ENCODE assay signal across 17 cellular contexts in genomic region chr1:18253093-18253492, GRCh38.
"Had no signal": no experiment of that assay in that cellular context is flagged by ENCODE, and none has a peak within 500 bp of the region (broad histone marks: within the 10 kb centered on the region; RNA-seq: fewer than 3 reads in every experiment).

No MANE protein-coding gene starts in this region.

- H3K27me3 ChIP-seq: testis had no signal

- H3K4me3 ChIP-seq: cardiac muscle cell, mucosa of descending colon, spleen, testis had no signal

- H3K9me3 ChIP-seq: mucosa of descending colon, testis had no signal

- DNase-seq: activated CD4-positive, alpha-beta T cell treated with anti-CD3 and anti-CD28 coated beads, Interleukin-2, amount 10 ng/mL, durations not matched to agents 24 days and 14 days; activated CD8-positive, alpha-beta T cell treated with anti-CD3 and anti-CD28 coated beads for 36 hours; activated naive CD4-positive, alpha-beta T cell; activated naive CD8-positive, alpha-beta T cell treated with anti-CD3 and anti-CD28 coated beads, Interleukin-2, amount 10 ng/mL, durations not matched to agents 7 days and 5 days; activated T-cell treated with anti-CD3 and anti-CD28 coated beads, Interleukin-2, amount 50 U/mL, for 1 hour; amygdala; dermis blood vessel endothelial cell; mesenchymal stem cell; mucosa of descending colon; naive B cell; retina; spleen; stimulated activated CD4-positive, alpha-beta T cell treated with anti-CD3 and anti-CD28 coated beads, Interleukin-4, amount 100 ng/mL, for 4 hours; testis had no signal

- H3K36me3 ChIP-seq: cardiac muscle cell, spleen had no signal

- H3K27ac ChIP-seq: cardiac muscle cell, spleen, testis had no signal

- H3K4me1 ChIP-seq: spleen, testis had no signal

- ATAC-seq: activated CD8-positive, alpha-beta T cell treated with anti-CD3 and anti-CD28 coated beads for 36 hours; activated T-helper 17 cell treated with anti-CD3 and anti-CD28 coated beads, Interleukin-2, amount 50 U/mL, for 72 hours; mucosa of descending colon; stimulated activated memory B cell treated with anti-CD40 and anti-IgM and Interleukin-4, amounts not matched to agents 10 μg/mL and 1 μg/mL and 100 μg/mL, for 72 hours had no signal
